14 cellular contexts compared by ENCODE assay signal in genomic region chr7:149330914-149331567, GRCh38.
A peak's percentile ranks its signal among the peaks of the same experiment; 100 is the strongest.
DNase-seq lines count a peak whose midpoint lies in the region; ATAC-seq and TF ChIP-seq lines count a peak whose summit lies in the region.
"Had no signal": no experiment of that assay in that cellular context is flagged by ENCODE, and none has a peak within 500 bp of the region (broad histone marks: within the 10 kb centered on the region; RNA-seq: fewer than 3 reads in every experiment).

No MANE protein-coding gene starts in this region.

- peak overlapping the region; percentile 21 for H3K4me2 ChIP-seq in PC-9

- DNase-seq in NCI-H1694 treated with DMSO at 0.1 percent for 48 hours (lab: John Stamatoyannopoulos, UW): peak; percentile 8
- DNase-seq in NCI-H1694 (lab: John Stamatoyannopoulos, UW): no peak
- peak; percentile 36 for DNase-seq in DMS 273 treated with DMSO at 0.1 percent for 48 hours (lab: John Stamatoyannopoulos, UW)
- DNase-seq in PC-9: peak; percentile 44 to 53
- peak in 1 of 2 donors; percentile 23 for DNase-seq in foreskin keratinocyte
- no peak for DNase-seq in A673 (ENCODE audit: low spot score)
- DNase-seq in 8988T: no peak
- DNase-seq in NCI-H2171 (lab: John Stamatoyannopoulos, UW): no peak
- DNase-seq: activated gamma-delta T cell; erythroblast; mesendoderm; NCI-H1930; NCI-H510A treated with DMSO at 0.1 percent for 48 hours; stimulated activated naive CD4-positive, alpha-beta T cell had no signal

- TF ChIP-seq CTCF in PC-9 (conservative IDR thresholded peaks at IDR 0.05) (no peak), foreskin keratinocyte (conservative IDR thresholded peaks at IDR 0.05) (no peak), A673 (conservative IDR thresholded peaks at IDR 0.05; ENCODE audit: low read depth, low read length) (no peak)

- H3K36me3 ChIP-seq in PC-9 (ENCODE audit: low read depth): no peaks in the 10 kb centered on the region
- no peaks in the 10 kb centered on the region for H3K36me3 ChIP-seq in A673 (ENCODE audit: insufficient read depth, low read length, poor library complexity, severe bottlenecking)

- no peak overlapping the region for H2AFZ ChIP-seq in PC-9

- H3K4me3 ChIP-seq in PC-9: no peak overlapping the region
- no peak overlapping the region for H3K4me3 ChIP-seq in A673 (ENCODE audit: low read depth, low read length, poor library complexity, severe bottlenecking)

- peaks cover 8% of the 10 kb centered on the region; the same call in 1 of the 2 replicates for H3F3A ChIP-seq in PC-9 (ENCODE audit: insufficient read depth, low read depth)

- no peaks in the 10 kb centered on the region for H3K79me2 ChIP-seq in PC-9 (ENCODE audit: low read depth)

- peak; percentile 76 for ATAC-seq in foreskin keratinocyte

- H3K4me1 ChIP-seq in PC-9 (replicated peaks; ENCODE audit: insufficient read depth) (peaks cover 12% of the 10 kb centered on the region), foreskin keratinocyte (no peaks in the 10 kb centered on the region), A673 (ENCODE audit: insufficient read depth, low read length, poor library complexity, severe bottlenecking) (no peaks in the 10 kb centered on the region)

- intact Hi-C loops in PC-9 (cut with micrococcal nuclease; ENCODE audit: unreplicated experiment) (loop anchor here (1.0 to 2.0 kb wide), 2 partner anchors 56 to 91 kb away; no protein-coding TSS in a partner anchor), A673 (cut with micrococcal nuclease; ENCODE audit: unreplicated experiment) (no loop called here)

- H3K9me3 ChIP-seq in PC-9 (ENCODE audit: insufficient read depth, low read depth) (no peaks in the 10 kb centered on the region), A673 (ENCODE audit: low read depth, low read length, poor library complexity, severe bottlenecking) (no peaks in the 10 kb centered on the region)

- BruUV-seq in PC-9 (replicated peaks; lab: Mats Ljungman, UMichigan): no TSS peak
- no TSS peak for BruUV-seq in A673 (replicated peaks; lab: Mats Ljungman, UMichigan)

- CTCF ChIA-PET in PC-9 (lab: Charles Lee): interaction anchor here (0.9 kb wide), 1 partner anchor 47 kb away, joined by 3 read pairs; no protein-coding TSS in a partner anchor
- CTCF ChIA-PET in A673 (lab: Charles Lee): no interaction called here

- no peaks in the 10 kb centered on the region for H4K20me1 ChIP-seq in PC-9 (ENCODE audit: insufficient read depth)

- POLR2A ChIA-PET in PC-9 (lab: Charles Lee; ENCODE audit: unreplicated experiment): interaction anchor here (0.6 kb wide), 1 partner anchor 27 kb away, joined by 8 read pairs; no protein-coding TSS in a partner anchor
- POLR2A ChIA-PET in A673 (lab: Charles Lee; ENCODE audit: low non-redundant PET): no interaction called here

- H3K9me2 ChIP-seq in PC-9 (ENCODE audit: insufficient read depth): no peaks in the 10 kb centered on the region

- H3K27me3 ChIP-seq in PC-9 (ENCODE audit: insufficient read depth, low read depth) (no peaks in the 10 kb centered on the region), foreskin keratinocyte (no peaks in the 10 kb centered on the region), A673 (replicated peaks; ENCODE audit: insufficient read depth, low read depth, low read length, poor library complexity) (peaks cover 4% of the 10 kb centered on the region)

- H3K27ac ChIP-seq in PC-9 (no peak overlapping the region), foreskin keratinocyte (no peak overlapping the region), A673 (ENCODE audit: low read depth, low read length, poor library complexity, severe bottlenecking) (no peak overlapping the region)

Comparison
In these comparisons a context has a peak if more than half of its experiments do, and no peak if none do; other contexts are left out.
1. DNase-seq: peak in NCI-H1694 treated with DMSO at 0.1 percent for 48 hours (single experiment), DMS 273 treated with DMSO at 0.1 percent for 48 hours (single experiment) and PC-9 (2 of 2); none in NCI-H1694 (single experiment), A673 (single experiment), 8988T (single experiment) and NCI-H2171 (single experiment).